ENCODE assay signal across 8 cellular contexts in genomic region chr6:1312444-1313363, GRCh38. TPM values are rescaled to one million over a fixed set of nuclear protein-coding genes. Genes with fewer than 3 reads are reported as not detected.
DNase-seq lines count a peak whose midpoint lies in the region; ATAC-seq and TF ChIP-seq lines count a peak whose summit lies in the region.

No MANE protein-coding gene starts in this region.

- H3K4me1 ChIP-seq in A673 (ENCODE audit: insufficient read depth, low read length, poor library complexity, severe bottlenecking) (peaks cover 9% of the 10 kb centered on the region), thyroid gland (peaks cover 4 to 27% of the 10 kb centered on the region in 2 donors)

- CTCF ChIA-PET in A673 (lab: Charles Lee) (no interaction called here), HEK293T (lab: Yijun Ruan, JAX) (interaction anchor here (0.7 to 1.3 kb wide), 5 partner anchors 10 to 400 kb away, joined by 3 to 4 read pairs (median 4); no protein-coding TSS in a partner anchor)

- H3K36me3 ChIP-seq in A673 (ENCODE audit: insufficient read depth, low read length, poor library complexity, severe bottlenecking) (no peaks in the 10 kb centered on the region), thyroid gland (no peaks in the 10 kb centered on the region)

- intact Hi-C loops in A673 (cut with micrococcal nuclease; ENCODE audit: unreplicated experiment) (no loop called here), thyroid gland (cut with DNase I) (no loop called here)

- no TSS peak for BruUV-seq in A673 (replicated peaks; lab: Mats Ljungman, UMichigan)

- H3K27me3 ChIP-seq in A673 (replicated peaks; ENCODE audit: insufficient read depth, low read depth, low read length, poor library complexity) (peaks cover 82% of the 10 kb centered on the region), thyroid gland (no peaks in the 10 kb centered on the region)

- POLR2A ChIA-PET in A673 (lab: Charles Lee; ENCODE audit: low non-redundant PET), result no interaction called here
- POLR2A ChIA-PET in HEK293T (lab: Yijun Ruan, JAX), result interaction anchor here (1.1 kb wide), 3 partner anchors 49 to 77 kb away, joined by 3 to 4 read pairs (median 3); no protein-coding TSS in a partner anchor

- H3K27ac ChIP-seq in A673 (ENCODE audit: low read depth, low read length, poor library complexity, severe bottlenecking) (no peak overlapping the region), angular gyrus (ENCODE audit: low read depth, low read length) (peak overlapping the region; percentile 48), thyroid gland (peak overlapping the region; percentile 68 to 85 (median 80))

- no peak for TF ChIP-seq POLR2A in thyroid gland (IDR thresholded peaks at IDR 0.05)

- DNase-seq in A673 (ENCODE audit: low spot score) (peak; percentile 29), HEK293T (ENCODE audit: extremely low spot score) (peak; percentile 39), left kidney (ENCODE audit: low read depth, low spot score) (peak; percentile 73), thyroid gland (peak; percentile 51 to 57), activated gamma-delta T cell (lab: John Stamatoyannopoulos, UW) (no peak)
- no peak for DNase-seq in stimulated activated naive CD4-positive, alpha-beta T cell (lab: John Stamatoyannopoulos, UW)

- no peaks in the 10 kb centered on the region for H3K9me3 ChIP-seq in A673 (ENCODE audit: low read depth, low read length, poor library complexity, severe bottlenecking)
- H3K9me3 ChIP-seq in thyroid gland, result no peaks in the 10 kb centered on the region

- 0 to 3% methylated on average over 6 to 7 of the region's 111 CpGs for WGBS in thyroid gland, 2 donors

- TF ChIP-seq CTCF in A673 (conservative IDR thresholded peaks at IDR 0.05; ENCODE audit: low read depth, low read length), result no peak
- peak in 1 of 6 experiments; percentile 17 for TF ChIP-seq CTCF in thyroid gland (IDR thresholded peaks at IDR 0.05)

- H3K4me3 ChIP-seq in A673 (ENCODE audit: low read depth, low read length, poor library complexity, severe bottlenecking) (peak overlapping the region; percentile 25), thyroid gland (replicated peaks in 1 of 3) (peak overlapping the region; percentile 5 to 36 (median 17))

- ATAC-seq in HG03196 (IDR thresholded peaks at IDR 0.05; ENCODE audit: unreplicated experiment), result no peak

TF ChIP-seq in HEK293T, 16 proteins besides CTCF, POLR2A, EP300 and RAD21:
- TF ChIP-seq LEF1 (IDR thresholded peaks at IDR 0.05; ENCODE audit: borderline replicate concordance), result no peak; the same call in 1 of the 2 replicates
- no peak for TF ChIP-seq NFRKB (IDR thresholded peaks at IDR 0.05)
- TF ChIP-seq SP1 (IDR thresholded peaks at IDR 0.05), result no peak
- TF ChIP-seq FOXA1 (IDR thresholded peaks at IDR 0.05), result no peak
- no peak for TF ChIP-seq ELF4 (IDR thresholded peaks at IDR 0.05)
- TF ChIP-seq HDGF (IDR thresholded peaks at IDR 0.05; ENCODE audit: borderline replicate concordance), result no peak
- no peak for TF ChIP-seq FOXM1 (IDR thresholded peaks at IDR 0.05; ENCODE audit: borderline replicate concordance)
- TF ChIP-seq FOXK2 (IDR thresholded peaks at IDR 0.05), result no peak
- no peak for TF ChIP-seq PKNOX1 (IDR thresholded peaks at IDR 0.05)
- TF ChIP-seq L3MBTL2 (conservative IDR thresholded peaks at IDR 0.05), result no peak; the same call in 1 of the 2 replicates
- no peak for TF ChIP-seq ARNT (IDR thresholded peaks at IDR 0.05)
TF ChIP-seq in HEK293T: peak in this region for 0.

RNA-seq across cellular contexts. Expression of gene FOXQ1, which starts 0.8 kb away (rescaled TPM):
- not detected in 2 replicates for total RNA-seq in A673 (2021)
- 1 to 10 TPM in 2 of 4 donors, under 1 TPM in 2; 0.45 to 5.5 (median 1.7) TPM for total RNA-seq in thyroid gland

Comparison
In these comparisons a context has a peak if more than half of its experiments do, and no peak if none do; other contexts are left out.
1. DNase-seq: peak in A673 (single experiment), HEK293T (single experiment), left kidney (single experiment) and thyroid gland (2 of 2); none in stimulated activated naive CD4-positive, alpha-beta T cell (0 of 6) and activated gamma-delta T cell (single experiment).